In genomic region chr15:90496791-90497190, GRCh38 we compare ENCODE assay signal across 27 cellular contexts. TPM values are rescaled to one million over a fixed set of nuclear protein-coding genes. Genes with fewer than 3 reads are reported as not detected.
A peak's percentile ranks its signal among the peaks of the same experiment; 100 is the strongest.
DNase-seq lines count a peak whose midpoint lies in the region; ATAC-seq and TF ChIP-seq lines count a peak whose summit lies in the region.
"Had no signal": no experiment of that assay in that cellular context is flagged by ENCODE, and none has a peak within 500 bp of the region (broad histone marks: within the 10 kb centered on the region; RNA-seq: fewer than 3 reads in every experiment).

No MANE protein-coding gene starts in this region.

- POLR2A ChIA-PET in HEK293 (lab: Yijun Ruan, JAX), result interaction anchor here (0.7 kb wide), 1 partner anchor 241 kb away, joined by 6 read pairs; no protein-coding TSS in a partner anchor

- CTCF ChIA-PET in HEK293 (lab: Yijun Ruan, JAX), result interaction anchor here (2.2 kb wide), 1 partner anchor 177 kb away, joined by 15 read pairs; no protein-coding TSS in a partner anchor

- H3K36me3 ChIP-seq in HEK293 (ENCODE audit: control insufficient read depth in 2 of 2, insufficient read depth in 1 of 2, low read length in 2 of 2) (peaks cover 55 to 69% of the 10 kb centered on the region in 2 experiments), left lung (peaks cover 0 to 100% of the 10 kb centered on the region in 2 donors)

- H3K27ac ChIP-seq in HEK293 (ENCODE audit: extremely low read depth, low read depth, low read length) (no peak overlapping the region), left lung (no peak overlapping the region)
- H3K27ac ChIP-seq: 22Rv1, adrenal gland, esophagus muscularis mucosa, SK-N-MC, thyroid gland had no signal

- no peaks in the 10 kb centered on the region for H3K27me3 ChIP-seq in left lung
- H3K27me3 ChIP-seq: adrenal gland, esophagus muscularis mucosa, thyroid gland had no signal

- TF ChIP-seq CTCF in HEK293 (tag by site-specific recombination; IDR thresholded peaks at IDR 0.05) (no peak), choroid plexus epithelial cell (conservative IDR thresholded peaks at IDR 0.05; ENCODE audit: low read depth, low read length) (no peak), left lung (IDR thresholded peaks at IDR 0.05) (no peak)

- H3K9me3 ChIP-seq in HEK293 (ENCODE audit: control insufficient read depth, insufficient read depth, low read depth, low read length), result no peaks in the 10 kb centered on the region
- no peaks in the 10 kb centered on the region for H3K9me3 ChIP-seq in left lung
- H3K9me3 ChIP-seq: adrenal gland, esophagus muscularis mucosa, thyroid gland had no signal

- DNase-seq in DMS53 (lab: John Stamatoyannopoulos, UW) (peak; percentile 6), DMS53 treated with DMSO at 0.1 percent for 48 hours (lab: John Stamatoyannopoulos, UW; ENCODE audit: unreplicated experiment) (no peak), choroid plexus epithelial cell (ENCODE audit: low read depth) (peak; percentile 13), left lung (no peak), SW480 (ENCODE audit: low spot score) (no peak), epidermal melanocyte (ENCODE audit: insufficient read length, low spot score) (no peak)
- DNase-seq: activated B cell treated with CpG ODN at 0.5 μM for 24 hours; activated CD4-positive, alpha-beta memory T cell treated with anti-CD3 and anti-CD28 coated beads, Interleukin-2, amount 10 ng/mL, durations not matched to agents 7 days and 5 days; activated gamma-delta T cell treated with Interleukin-2 at 50 U/mL for 16 hours; adrenal gland; AML-193; DMS79 treated with DMSO at 0.1 percent for 48 hours; effector CD8-positive, alpha-beta T cell; HFFc6; kidney glomerular epithelial cell; midbrain; NCI-H2081 treated with DMSO at 0.1 percent for 48 hours; NCI-H526; stimulated activated CD4-positive, alpha-beta T cell treated with anti-CD3 and anti-CD28 coated beads, Interleukin-4, amount 100 ng/mL, for 24 hours; stimulated activated naive CD8-positive, alpha-beta T cell treated with anti-CD3 and anti-CD28 coated beads, Interleukin-15, Interleukin-2, amounts not matched to agents 100 U/mL and 50 U/mL, for 24 hours; thyroid gland had no signal

- H3K4me1 ChIP-seq in HEK293 (ENCODE audit: control insufficient read depth, insufficient read depth, low read length) (no peaks in the 10 kb centered on the region), left lung (peaks cover 0 to 18% of the 10 kb centered on the region in 2 donors)
- H3K4me1 ChIP-seq: adrenal gland had no signal

- no peak overlapping the region for H3K4me3 ChIP-seq in HEK293 (ENCODE audit: low read depth, low read length)
- no peak overlapping the region for H3K4me3 ChIP-seq in choroid plexus epithelial cell (ENCODE audit: low read depth, low read length)
- H3K4me3 ChIP-seq in left lung, result no peak overlapping the region
- H3K4me3 ChIP-seq: adrenal gland, esophagus muscularis mucosa, SK-N-MC, thyroid gland had no signal

- ATAC-seq in left lung (peak; percentile 69), GM18502 (IDR thresholded peaks at IDR 0.05; ENCODE audit: poor library complexity, unreplicated experiment) (no peak)
- ATAC-seq: natural killer cell treated with Interleukin-12 subunit alpha and Interleukin-12 subunit beta and Interleukin-15 and Interleukin-18, amount 100 ng/mL, for 72 hours; stimulated activated naive CD8-positive, alpha-beta T cell treated with anti-CD3 and anti-CD28 coated beads, Interleukin-15, Interleukin-2, amounts not matched to agents 100 U/mL and 50 U/mL, for 24 hours had no signal

- intact Hi-C loops in left lung (cut with DNase I), result no loop called here

TF ChIP-seq in HEK293, 187 proteins besides CTCF, POLR2A, EP300 and RAD21:
- TF ChIP-seq GLIS2 (tag by site-specific recombination; IDR thresholded peaks at IDR 0.05) (no peak), ZNF133 (tag by site-specific recombination; IDR thresholded peaks at IDR 0.05) (no peak), KLF8 (tag by site-specific recombination; IDR thresholded peaks at IDR 0.05) (no peak), SCRT1 (tag by site-specific recombination; IDR thresholded peaks at IDR 0.05; ENCODE audit: borderline replicate concordance) (peak; percentile 76; the same call in 1 of the 2 replicates), SCRT2 (tag by site-specific recombination; IDR thresholded peaks at IDR 0.05) (peak; percentile 87), ZNF157 (tag by site-specific recombination; IDR thresholded peaks at IDR 0.05) (no peak), ZFP37 (tag by site-specific recombination; IDR thresholded peaks at IDR 0.05) (no peak), IKZF3 (tag by site-specific recombination; IDR thresholded peaks at IDR 0.05) (no peak), ZNF645 (tag by site-specific recombination; IDR thresholded peaks at IDR 0.05) (no peak), MZF1 (tag by site-specific recombination; IDR thresholded peaks at IDR 0.05; ENCODE audit: borderline replicate concordance) (no peak)
- TF ChIP-seq, protein P1, sequence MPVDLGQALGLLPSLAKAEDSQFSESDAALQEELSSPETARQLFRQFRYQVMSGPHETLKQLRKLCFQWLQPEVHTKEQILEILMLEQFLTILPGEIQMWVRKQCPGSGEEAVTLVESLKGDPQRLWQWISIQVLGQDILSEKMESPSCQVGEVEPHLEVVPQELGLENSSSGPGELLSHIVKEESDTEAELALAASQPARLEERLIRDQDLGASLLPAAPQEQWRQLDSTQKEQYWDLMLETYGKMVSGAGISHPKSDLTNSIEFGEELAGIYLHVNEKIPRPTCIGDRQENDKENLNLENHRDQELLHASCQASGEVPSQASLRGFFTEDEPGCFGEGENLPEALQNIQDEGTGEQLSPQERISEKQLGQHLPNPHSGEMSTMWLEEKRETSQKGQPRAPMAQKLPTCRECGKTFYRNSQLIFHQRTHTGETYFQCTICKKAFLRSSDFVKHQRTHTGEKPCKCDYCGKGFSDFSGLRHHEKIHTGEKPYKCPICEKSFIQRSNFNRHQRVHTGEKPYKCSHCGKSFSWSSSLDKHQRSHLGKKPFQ (tag by site-specific recombination; IDR thresholded peaks at IDR 0.05), result no peak
- TF ChIP-seq, protein P2, sequence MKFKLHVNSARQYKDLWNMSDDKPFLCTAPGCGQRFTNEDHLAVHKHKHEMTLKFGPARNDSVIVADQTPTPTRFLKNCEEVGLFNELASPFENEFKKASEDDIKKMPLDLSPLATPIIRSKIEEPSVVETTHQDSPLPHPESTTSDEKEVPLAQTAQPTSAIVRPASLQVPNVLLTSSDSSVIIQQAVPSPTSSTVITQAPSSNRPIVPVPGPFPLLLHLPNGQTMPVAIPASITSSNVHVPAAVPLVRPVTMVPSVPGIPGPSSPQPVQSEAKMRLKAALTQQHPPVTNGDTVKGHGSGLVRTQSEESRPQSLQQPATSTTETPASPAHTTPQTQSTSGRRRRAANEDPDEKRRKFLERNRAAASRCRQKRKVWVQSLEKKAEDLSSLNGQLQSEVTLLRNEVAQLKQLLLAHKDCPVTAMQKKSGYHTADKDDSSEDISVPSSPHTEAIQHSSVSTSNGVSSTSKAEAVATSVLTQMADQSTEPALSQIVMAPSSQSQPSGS (tag by site-specific recombination; IDR thresholded peaks at IDR 0.05; ENCODE audit: low read depth), result peak; percentile 85

RNA-seq across cellular contexts. Expression of gene CRTC3, which starts 32.9 kb away (rescaled TPM):
- 10 to 100 TPM; 33.0 to 36.4 TPM for total RNA-seq in left lung

Comparison
In these comparisons a context has a peak if more than half of its experiments do, and no peak if none do; other contexts are left out.
1. DNase-seq: peak in DMS53 (single experiment) and choroid plexus epithelial cell (single experiment); none in DMS53 treated with DMSO at 0.1 percent for 48 hours (single experiment), left lung (0 of 2), SW480 (single experiment) and epidermal melanocyte (single experiment).